ENCODE assay signal across 1 cellular context in the genomic region with DNA sequence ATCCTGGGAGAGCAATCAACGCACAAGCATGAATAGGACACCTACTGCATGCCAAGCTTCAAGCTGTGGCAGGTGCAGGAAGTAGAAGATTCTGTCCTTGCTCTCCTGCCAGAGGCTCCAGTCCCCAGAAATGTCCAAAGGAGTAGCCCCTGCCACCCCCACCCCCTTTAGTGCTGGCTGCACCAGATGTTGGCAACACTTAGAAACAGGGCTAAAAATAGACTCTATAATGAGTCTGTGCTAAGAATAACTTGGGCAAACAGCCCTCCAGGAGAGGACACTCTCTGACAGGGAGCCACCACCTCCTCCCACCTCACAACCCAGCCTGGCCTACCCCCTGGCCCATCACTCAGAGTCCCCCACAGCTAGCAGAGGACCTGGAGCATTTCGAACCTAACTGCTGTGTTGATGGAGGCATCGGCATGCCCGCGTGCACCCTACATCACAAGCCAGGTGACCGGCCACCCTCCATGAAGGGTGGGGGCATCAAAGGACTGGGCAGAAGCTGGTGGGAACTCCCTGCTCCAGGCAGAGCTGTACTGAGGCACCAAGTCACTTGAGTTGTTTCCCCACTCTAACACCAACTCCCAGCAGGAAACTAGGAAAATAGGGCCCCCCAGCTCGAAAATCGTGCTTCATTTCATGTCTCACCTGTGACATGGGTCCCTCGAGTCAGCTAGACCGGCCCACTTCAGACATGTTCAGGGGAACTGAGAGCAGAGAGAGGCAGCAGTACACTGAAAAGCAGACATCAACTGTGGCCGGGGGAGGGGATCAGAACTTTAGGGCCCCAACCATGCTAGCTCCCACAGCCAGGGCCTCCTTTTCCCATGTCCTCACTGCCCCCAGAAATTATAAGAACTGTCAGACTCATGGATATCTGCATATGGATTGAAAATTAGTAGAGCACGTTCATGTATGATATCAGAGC.
TF ChIP-seq lines count a peak whose summit lies in the region.

No MANE protein-coding gene starts in this region.

TF ChIP-seq in HCT116, 20 proteins besides CTCF, POLR2A, EP300 and RAD21 (continued from another document):
- TF ChIP-seq EZH2phosphoT487 (IDR thresholded peaks at IDR 0.05; ENCODE audit: borderline replicate concordance) (no peak), ELF1 (IDR thresholded peaks at IDR 0.05; ENCODE audit: borderline replicate concordance, low read depth) (no peak), SP1 (IDR thresholded peaks at IDR 0.05; ENCODE audit: low read depth) (no peak), SRF (IDR thresholded peaks at IDR 0.05; ENCODE audit: low read depth) (no peak), CBX3 (IDR thresholded peaks at IDR 0.05; ENCODE audit: low read depth) (no peak), ZFX (IDR thresholded peaks at IDR 0.05) (no peak), TCF7L2 (IDR thresholded peaks at IDR 0.05; ENCODE audit: borderline replicate concordance, extremely low read depth, insufficient read depth, insufficient read length) (no peak), ZNF274 (IDR thresholded peaks at IDR 0.05; ENCODE audit: low read depth, low read length) (no peak)
- TF ChIP-seq, protein P1, sequence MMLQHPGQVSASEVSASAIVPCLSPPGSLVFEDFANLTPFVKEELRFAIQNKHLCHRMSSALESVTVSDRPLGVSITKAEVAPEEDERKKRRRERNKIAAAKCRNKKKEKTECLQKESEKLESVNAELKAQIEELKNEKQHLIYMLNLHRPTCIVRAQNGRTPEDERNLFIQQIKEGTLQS (IDR thresholded peaks at IDR 0.05), result no peak
TF ChIP-seq in HCT116: peak in this region for 0.
